In genomic region chr22:46810856-46811786, GRCh38 we compare ENCODE assay signal across 21 cellular contexts. TPM values are rescaled to one million over a fixed set of nuclear protein-coding genes. Genes with fewer than 3 reads are reported as not detected.
A peak's percentile ranks its signal among the peaks of the same experiment; 100 is the strongest.
DNase-seq lines count a peak whose midpoint lies in the region; ATAC-seq, FAIRE-seq and TF ChIP-seq lines count a peak whose summit lies in the region.
"Had no signal": no experiment of that assay in that cellular context is flagged by ENCODE, and none has a peak within 500 bp of the region (broad histone marks: within the 10 kb centered on the region; RNA-seq: fewer than 3 reads in every experiment).

No MANE protein-coding gene starts in this region.

- H3K4me3 ChIP-seq in kidney (ENCODE audit: low read length in 2 of 2): no peak overlapping the region
- no peak overlapping the region for H3K4me3 ChIP-seq in stomach
- H3K4me3 ChIP-seq: A549 had no signal

- H3K4me1 Mint-ChIP-seq in activated naive CD4-positive, alpha-beta T cell treated with anti-CD3 and anti-CD28 coated beads, Interleukin-2, amount 10 ng/mL, durations not matched to agents 7 days and 5 days: peaks cover 19% of the 10 kb centered on the region
- H3K4me1 Mint-ChIP-seq in WTC11: peaks cover 12% of the 10 kb centered on the region

- H3K27me3 Mint-ChIP-seq in activated naive CD4-positive, alpha-beta T cell treated with anti-CD3 and anti-CD28 coated beads, Interleukin-2, amount 10 ng/mL, durations not matched to agents 7 days and 5 days: no peaks in the 10 kb centered on the region
- no peaks in the 10 kb centered on the region for H3K27me3 Mint-ChIP-seq in WTC11 (ENCODE audit: low read depth)

- TF ChIP-seq CTCF in WTC11 (IDR thresholded peaks at IDR 0.05): no peak
- no peak for TF ChIP-seq CTCF in kidney (IDR thresholded peaks at IDR 0.05; ENCODE audit: borderline replicate concordance, extremely low read depth, insufficient read depth)
- no peak for TF ChIP-seq CTCF in stomach (IDR thresholded peaks at IDR 0.05)

- H3K9me3 Mint-ChIP-seq in activated naive CD4-positive, alpha-beta T cell treated with anti-CD3 and anti-CD28 coated beads, Interleukin-2, amount 50 U/mL, for 72 hours: no peaks in the 10 kb centered on the region
- H3K9me3 Mint-ChIP-seq in activated naive CD4-positive, alpha-beta T cell treated with anti-CD3 and anti-CD28 coated beads, Interleukin-2, amount 10 ng/mL, durations not matched to agents 7 days and 5 days: no peaks in the 10 kb centered on the region
- no peaks in the 10 kb centered on the region for H3K9me3 Mint-ChIP-seq in WTC11

- ATAC-seq in activated naive CD4-positive, alpha-beta T cell treated with anti-CD3 and anti-CD28 coated beads, Interleukin-2, amount 50 U/mL, for 72 hours: no peak
- no peak for ATAC-seq in WTC11
- no peak for ATAC-seq in HG02973 (IDR thresholded peaks at IDR 0.05; ENCODE audit: unreplicated experiment)
- ATAC-seq: A549 had no signal

- TF ChIP-seq POLR2A in stomach (IDR thresholded peaks at IDR 0.05): no peak

- H3K27me3 ChIP-seq in stomach: no peaks in the 10 kb centered on the region

- intact Hi-C loops in kidney (cut with DNase I): no loop called here
- intact Hi-C loops in stomach (cut with DNase I; ENCODE audit: low total_unique reads): no loop called here

- H3K4me1 ChIP-seq in kidney (ENCODE audit: control insufficient read depth in 1 of 2, insufficient read depth in 1 of 2, low read depth in 1 of 2, low read length in 2 of 2) (peaks cover 5 to 20% of the 10 kb centered on the region in 2 donors), stomach (peaks cover 6 to 26% (median 17%) of the 10 kb centered on the region in 4 donors)

- 94 to 96% (median 95%) methylated on average over 21 of the region's 21 CpGs for WGBS in stomach, 5 donors

- H3K9ac ChIP-seq in kidney (ENCODE audit: low read length in 2 of 2): no peak overlapping the region

- POLR2A ChIA-PET in WTC11 (lab: Charles Lee): no interaction called here

- CTCF ChIA-PET in activated naive CD4-positive, alpha-beta T cell treated with anti-CD3 and anti-CD28 coated beads, Interleukin-2, amount 10 ng/mL, durations not matched to agents 7 days and 5 days (lab: Charles Lee): interaction anchor here (0.8 to 2.8 kb wide), 2 partner anchors 8 to 52 kb away, joined by 5 to 9 read pairs; no protein-coding TSS in a partner anchor
- CTCF ChIA-PET in WTC11 (lab: Charles Lee): interaction anchor here (1.1 to 3.0 kb wide), 5 partner anchors 8 to 201 kb away, joined by 3 to 21 read pairs (median 6); no protein-coding TSS in a partner anchor

- H3K4me3 Mint-ChIP-seq in activated naive CD4-positive, alpha-beta T cell treated with anti-CD3 and anti-CD28 coated beads, Interleukin-2, amount 10 ng/mL, durations not matched to agents 7 days and 5 days: no peak overlapping the region
- H3K4me3 Mint-ChIP-seq in WTC11: no peak overlapping the region

- FAIRE-seq in kidney (lab: Jason Lieb, UNC): no peak
- FAIRE-seq: A549, GM12892, H1 had no signal

- H3K27ac Mint-ChIP-seq in activated naive CD4-positive, alpha-beta T cell treated with anti-CD3 and anti-CD28 coated beads, Interleukin-2, amount 50 U/mL, for 72 hours: peak overlapping the region; percentile 75 to 86
- no peak overlapping the region for H3K27ac Mint-ChIP-seq in activated naive CD4-positive, alpha-beta T cell treated with anti-CD3 and anti-CD28 coated beads, Interleukin-2, amount 10 ng/mL, durations not matched to agents 7 days and 5 days
- peak overlapping the region; percentile 19; the same call in 1 of the 2 replicates for H3K27ac Mint-ChIP-seq in WTC11

- H3K36me3 ChIP-seq in kidney (ENCODE audit: control insufficient read depth in 1 of 2, insufficient read depth in 2 of 2, low read length in 2 of 2) (peaks cover 2 to 7% of the 10 kb centered on the region in 2 donors), stomach (peaks cover 0 to 44% (median 39%) of the 10 kb centered on the region in 4 donors)

- peaks cover 15 to 26% of the 10 kb centered on the region in 2 donors for H3K36me3 Mint-ChIP-seq in activated naive CD4-positive, alpha-beta T cell treated with anti-CD3 and anti-CD28 coated beads, Interleukin-2, amount 50 U/mL, for 72 hours
- H3K36me3 Mint-ChIP-seq in activated naive CD4-positive, alpha-beta T cell treated with anti-CD3 and anti-CD28 coated beads, Interleukin-2, amount 10 ng/mL, durations not matched to agents 7 days and 5 days: peaks cover 31% of the 10 kb centered on the region
- peaks cover 5% of the 10 kb centered on the region for H3K36me3 Mint-ChIP-seq in WTC11

- DNase-seq in activated naive CD4-positive, alpha-beta T cell treated with anti-CD3 and anti-CD28 coated beads, Interleukin-2, amount 50 U/mL, for 72 hours (ENCODE audit: low spot score in 2 of 2): no peak
- DNase-seq in activated naive CD4-positive, alpha-beta T cell treated with anti-CD3 and anti-CD28 coated beads, Interleukin-2, amount 10 ng/mL, durations not matched to agents 7 days and 5 days: no peak
- DNase-seq in WTC11 (ENCODE audit: low spot score): no peak
- DNase-seq in kidney: peak; percentile 53
- DNase-seq in stomach: peak; percentile 19
- no peak for DNase-seq in activated CD4-positive, alpha-beta T cell treated with anti-CD3 and anti-CD28 coated beads, Interleukin-2, amount 50 U/mL, for 1 hour
- no peak for DNase-seq in stimulated activated naive CD4-positive, alpha-beta T cell (lab: John Stamatoyannopoulos, UW)
- DNase-seq: C1 segment of cervical spinal cord; DMS 273 treated with DMSO at 0.1 percent for 48 hours; KBM-7; MV-4-11; NCI-H1417; NCI-H187 treated with DMSO at 0.1 percent for 48 hours; NCI-H526 treated with DMSO at 0.1 percent for 48 hours; NK-92 treated with Interleukin-12 subunit alpha and Interleukin-12 subunit beta, amount 100 ng/mL, for 24 hours; OCI-M1; RPMI8226 had no signal

- H3K9me3 ChIP-seq in kidney (ENCODE audit: control insufficient read depth in 1 of 2, low read length in 2 of 2): no peaks in the 10 kb centered on the region
- H3K9me3 ChIP-seq in stomach: no peaks in the 10 kb centered on the region
- H3K9me3 ChIP-seq: A549 had no signal

- no peak overlapping the region for H3K27ac ChIP-seq in kidney (ENCODE audit: low read depth in 2 of 2, low read length in 2 of 2)
- no peak overlapping the region for H3K27ac ChIP-seq in stomach
- H3K27ac ChIP-seq: A549 had no signal

- no peak for TF ChIP-seq EP300 in stomach (IDR thresholded peaks at IDR 0.05)

TF ChIP-seq in WTC11, 78 proteins besides CTCF, POLR2A, EP300 and RAD21:
- TF ChIP-seq ERG (CRISPR knock-in tag; IDR thresholded peaks at IDR 0.05) (no peak), CREB1 (CRISPR knock-in tag; IDR thresholded peaks at IDR 0.05) (no peak), IRF1 (CRISPR knock-in tag; IDR thresholded peaks at IDR 0.05) (no peak)

RNA-seq across cellular contexts. Expression of gene TBC1D22A, which starts 48.7 kb away (rescaled TPM):
- 10 to 100 TPM; 17.8 to 50.8 TPM for total RNA-seq in activated naive CD4-positive, alpha-beta T cell treated with anti-CD3 and anti-CD28 coated beads, Interleukin-2, amount 50 U/mL, for 72 hours
- total RNA-seq in WTC11 (2021): 18.1 to 21.0 TPM (median 19.1 TPM) in 3 replicates
- total RNA-seq in kidney: 39.4 TPM
- polyA plus RNA-seq in kidney (ENCODE audit: insufficient read depth, low read depth, low replicate concordance): 24.6 TPM
- 10 to 100 TPM; 13.8 to 53.1 (median 47.4) TPM for total RNA-seq in stomach
- 10 to 100 TPM; 13.3 to 22.1 (median 15.5) TPM for polyA plus RNA-seq in stomach

Comparison
In these comparisons a context has a peak if more than half of its experiments do, and no peak if none do; other contexts are left out.
1. DNase-seq: peak in kidney (single experiment) and stomach (single experiment); none in activated naive CD4-positive, alpha-beta T cell treated with anti-CD3 and anti-CD28 coated beads, Interleukin-2, amount 50 U/mL, for 72 hours (0 of 2), activated naive CD4-positive, alpha-beta T cell treated with anti-CD3 and anti-CD28 coated beads, Interleukin-2, amount 10 ng/mL, durations not matched to agents 7 days and 5 days (single experiment), WTC11 (single experiment), activated CD4-positive, alpha-beta T cell treated with anti-CD3 and anti-CD28 coated beads, Interleukin-2, amount 50 U/mL, for 1 hour (single experiment) and stimulated activated naive CD4-positive, alpha-beta T cell (0 of 6).